ENCODE assay signal across 8 cellular contexts in the genomic region with DNA sequence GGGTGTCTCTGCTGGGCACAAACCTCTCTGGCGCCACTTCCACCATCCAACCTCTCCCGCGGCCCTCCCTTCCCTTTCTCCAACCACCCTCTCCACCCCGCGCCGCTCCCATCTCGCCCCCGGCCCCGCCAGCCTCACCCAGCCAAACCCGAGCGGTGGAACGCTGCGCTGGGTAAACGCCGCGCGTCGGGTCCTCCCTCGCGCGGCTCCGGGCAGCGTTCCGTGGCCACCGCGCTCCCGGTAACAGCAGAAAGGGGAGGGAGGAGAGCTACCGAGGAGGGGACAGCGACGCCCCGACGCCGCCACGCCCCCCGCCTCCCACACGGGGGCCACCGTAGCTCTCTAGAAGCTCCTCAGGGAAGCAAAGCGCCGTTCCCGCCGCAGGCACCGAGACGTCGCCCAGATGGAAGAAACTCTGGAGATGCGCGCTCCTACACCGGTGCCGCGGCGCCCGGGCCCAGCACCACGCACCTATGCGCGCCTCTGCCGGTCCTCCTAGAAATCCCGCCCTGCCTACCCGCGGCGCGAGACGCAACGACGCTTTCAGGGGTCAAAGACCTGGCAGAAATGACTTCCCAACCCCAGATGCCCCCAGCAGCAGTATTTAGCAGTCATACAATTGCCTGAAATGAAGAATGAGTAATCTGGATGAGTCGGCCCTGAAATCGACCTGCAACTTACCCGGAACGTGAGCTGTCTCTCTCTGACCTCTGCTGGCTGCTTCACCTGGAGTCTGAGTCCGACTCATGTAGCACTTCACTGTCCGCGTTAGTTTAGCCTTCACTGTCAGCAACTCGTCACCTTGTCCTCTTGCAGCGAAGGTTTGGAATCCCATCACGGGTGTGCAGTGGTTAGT. TPM values are rescaled to one million over a fixed set of nuclear protein-coding genes. Genes with fewer than 3 reads are reported as not detected.
DNase-seq lines count a peak whose midpoint lies in the region; ATAC-seq and TF ChIP-seq lines count a peak whose summit lies in the region.

Gene RUBCNL (minus strand): TSS at position 257 of the 856 bp plus-strand sequence. CDS start 14,777 bp downstream, outside the sequence.

- H3K4me1 ChIP-seq in BE2C (no peaks in the 10 kb centered on the region), gastroesophageal sphincter (peaks cover 0 to 31% (median 10%) of the 10 kb centered on the region in 3 donors), aorta (ENCODE audit: control insufficient read depth in 1 of 2, insufficient read depth in 2 of 2, low read length in 2 of 2) (no peaks in the 10 kb centered on the region)

- DNase-seq in BE2C (peak; percentile 19), M059J (ENCODE audit: low read depth) (peak; percentile 45), omental fat pad (ENCODE audit: low spot score) (no peak), aorta (peak; percentile 77 to 79), AG08395 (ENCODE audit: low spot score) (no peak)
- peak; percentile 63 for DNase-seq in activated T-cell treated with anti-CD3 and anti-CD28 coated beads, Interleukin-2, amount 50 U/mL, for 24 hours

- H3K4me1 Mint-ChIP-seq in activated T-cell treated with anti-CD3 and anti-CD28 coated beads, Interleukin-2, amount 50 U/mL, for 24 hours (ENCODE audit: low read depth): peaks cover 30% of the 10 kb centered on the region

- H3K27me3 ChIP-seq in BE2C (peaks cover 64% of the 10 kb centered on the region), gastroesophageal sphincter (peaks cover 49% of the 10 kb centered on the region), aorta (ENCODE audit: control insufficient read depth in 1 of 2, insufficient read depth in 2 of 2, low read length in 1 of 2) (no peaks in the 10 kb centered on the region)

- no peak for TF ChIP-seq POLR2A in gastroesophageal sphincter (IDR thresholded peaks at IDR 0.05)

- TF ChIP-seq CTCF in BE2C (IDR thresholded peaks at IDR 0.05; ENCODE audit: low read depth, low read length) (no peak), gastroesophageal sphincter (IDR thresholded peaks at IDR 0.05) (no peak), omental fat pad (IDR thresholded peaks at IDR 0.05) (no peak)

- no peaks in the 10 kb centered on the region for H3K9me3 Mint-ChIP-seq in activated T-cell treated with anti-CD3 and anti-CD28 coated beads, Interleukin-2, amount 50 U/mL, for 24 hours

- peak within 1 kb of the TSS; percentile 51 for H3K27ac Mint-ChIP-seq in activated T-cell treated with anti-CD3 and anti-CD28 coated beads, Interleukin-2, amount 50 U/mL, for 24 hours

- H3K36me3 Mint-ChIP-seq in activated T-cell treated with anti-CD3 and anti-CD28 coated beads, Interleukin-2, amount 50 U/mL, for 24 hours (ENCODE audit: low read depth): no peaks in the 10 kb centered on the region

- no peaks in the 10 kb centered on the region for H3K36me3 ChIP-seq in BE2C
- H3K36me3 ChIP-seq in gastroesophageal sphincter: no peaks in the 10 kb centered on the region
- H3K36me3 ChIP-seq in aorta (ENCODE audit: control insufficient read depth in 1 of 2, insufficient read depth in 2 of 2, low read length in 1 of 2): no peaks in the 10 kb centered on the region

- H3K9me3 ChIP-seq in BE2C (no peaks in the 10 kb centered on the region), gastroesophageal sphincter (no peaks in the 10 kb centered on the region), aorta (ENCODE audit: control insufficient read depth, low read length) (no peaks in the 10 kb centered on the region)

- TF ChIP-seq EP300 in gastroesophageal sphincter (IDR thresholded peaks at IDR 0.05): no peak

- H3K4me3 Mint-ChIP-seq in activated T-cell treated with anti-CD3 and anti-CD28 coated beads, Interleukin-2, amount 50 U/mL, for 24 hours: peak within 1 kb of the TSS; percentile 82

- 0% methylated on average over 2 to 3 of the region's 73 CpGs for WGBS in gastroesophageal sphincter (ENCODE audit: low coverage in 1 of 2), 2 donors
- WGBS in aorta, 2 donors: 2% methylated on average over 58 to 73 of the region's 73 CpGs

- peak within 1 kb of the TSS in 2 of 4 donors; percentile 27 to 31 for H3K27ac ChIP-seq in gastroesophageal sphincter
- no peak within 1 kb of the TSS for H3K27ac ChIP-seq in aorta (ENCODE audit: low read depth in 1 of 2, low read length in 2 of 2)

- H3K4me3 ChIP-seq in BE2C (ENCODE audit: low read depth, low read length) (no peak within 1 kb of the TSS; the same call in 1 of the 2 replicates), gastroesophageal sphincter (peak within 1 kb of the TSS; percentile 30 to 51), aorta (ENCODE audit: low read length in 2 of 2) (peak within 1 kb of the TSS in 1 of 2 donors; percentile 15)

- ATAC-seq in GM19035 (IDR thresholded peaks at IDR 0.05; ENCODE audit: unreplicated experiment) (peak; percentile 35), gastroesophageal sphincter (peak; percentile 11), omental fat pad (ENCODE audit: low FRiP score) (peak; percentile 38), aorta (ENCODE audit: low FRiP score) (peak; percentile 71)

- peaks cover 51% of the 10 kb centered on the region for H3K27me3 Mint-ChIP-seq in activated T-cell treated with anti-CD3 and anti-CD28 coated beads, Interleukin-2, amount 50 U/mL, for 24 hours

- intact Hi-C loops in aorta (cut with DNase I): no loop called here

RNA-seq across cellular contexts. Expression of gene RUBCNL, which starts in this region (rescaled TPM):
- not detected for polyA plus RNA-seq in BE2C (2012; ENCODE audit: insufficient read depth, insufficient read length, low read depth)
- 0.22 and 0.54 TPM in 2 replicates for total RNA-seq in M059J (2014; rRNA removed; shearing (Covaris generic))
- 1 to 10 TPM; 1.5 to 6.8 (median 2.9) TPM for total RNA-seq in gastroesophageal sphincter
- 10 to 100 TPM in 1 of 4 donors, 1 to 10 TPM in 3; 4.0 to 21.9 (median 6.8) TPM for total RNA-seq in omental fat pad
- total RNA-seq in aorta: 10 to 100 TPM in 1 of 2 donors, 1 to 10 TPM in 1; 4.2 to 12.8 TPM
- polyA plus RNA-seq in aorta: 1 to 10 TPM; 1.3 to 3.5 TPM

Comparison
In these comparisons a context has a peak if more than half of its experiments do, and no peak if none do; other contexts are left out.
1. Peak in DNase-seq in M059J; RNA of the gene not detected or under 1 TPM.
2. DNase-seq: peak in BE2C (single experiment), activated T-cell treated with anti-CD3 and anti-CD28 coated beads, Interleukin-2, amount 50 U/mL, for 24 hours (single experiment) and aorta (2 of 2); none in omental fat pad (single experiment) and AG08395 (single experiment).
3. ATAC-seq: peak in every context shown above with its lines; median percentile 71 in aorta; 38 in omental fat pad; 35 in GM19035; 11 in gastroesophageal sphincter.